In genomic region chr4:149344436-149344835, GRCh38 we compare ENCODE assay signal across 18 cellular contexts.
DNase-seq lines count a peak whose midpoint lies in the region; ATAC-seq, FAIRE-seq and TF ChIP-seq lines count a peak whose summit lies in the region.
"Had no signal": no experiment of that assay in that cellular context is flagged by ENCODE, and none has a peak within 500 bp of the region (broad histone marks: within the 10 kb centered on the region; RNA-seq: fewer than 3 reads in every experiment).

No MANE protein-coding gene starts in this region.

- DNase-seq in AG20443 (ENCODE audit: low spot score) (peak; percentile 9), LHCN-M2 (ENCODE audit: low read depth) (peak; percentile 86), cardiac fibroblast (ENCODE audit: low read depth in 2 of 2) (peak; percentile 83 to 93), kidney glomerular epithelial cell (lab: John Stamatoyannopoulos, UW) (peak; percentile 45), inferior parietal cortex (ENCODE audit: extremely low spot score) (no peak), NCI-H69 (lab: John Stamatoyannopoulos, UW) (no peak), GM19239 (ENCODE audit: insufficient read length, low spot score) (no peak)
- DNase-seq: activated T-cell treated with anti-CD3 and anti-CD28 coated beads, Interleukin-2, amount 50 U/mL, for 4 hours; MG63; NCI-H2107; posterior cingulate gyrus; Right ventricle myocardium superior; substantia nigra had no signal

- ATAC-seq in GM18873 (IDR thresholded peaks at IDR 0.05; ENCODE audit: low FRiP score, unreplicated experiment) = no peak
- ATAC-seq: activated T-cell treated with anti-CD3 and anti-CD28 coated beads, Interleukin-2, amount 50 U/mL, for 4 hours; gastroesophageal sphincter had no signal

- TF ChIP-seq CTCF in cardiac fibroblast (IDR thresholded peaks at IDR 0.05; ENCODE audit: low read depth, low read length) = no peak

- no peak overlapping the region for H3K4me3 ChIP-seq in cardiac fibroblast (replicated peaks in 1 of 2; ENCODE audit: low read depth in 2 of 2, low read length in 2 of 2)
- H3K4me3 ChIP-seq: gastroesophageal sphincter, MG63 had no signal

- FAIRE-seq in GM19239 (lab: Jason Lieb, UNC) = no peak
- FAIRE-seq: GM12892, HTR-8/SVneo, islet of Langerhans had no signal

Comparison
In these comparisons a context has a peak if more than half of its experiments do, and no peak if none do; other contexts are left out.
1. DNase-seq: peak in AG20443 (single experiment), LHCN-M2 (single experiment), cardiac fibroblast (2 of 2) and kidney glomerular epithelial cell (single experiment); none in inferior parietal cortex (single experiment), NCI-H69 (single experiment) and GM19239 (single experiment).